7 cellular contexts compared by ENCODE assay signal in the genomic region with DNA sequence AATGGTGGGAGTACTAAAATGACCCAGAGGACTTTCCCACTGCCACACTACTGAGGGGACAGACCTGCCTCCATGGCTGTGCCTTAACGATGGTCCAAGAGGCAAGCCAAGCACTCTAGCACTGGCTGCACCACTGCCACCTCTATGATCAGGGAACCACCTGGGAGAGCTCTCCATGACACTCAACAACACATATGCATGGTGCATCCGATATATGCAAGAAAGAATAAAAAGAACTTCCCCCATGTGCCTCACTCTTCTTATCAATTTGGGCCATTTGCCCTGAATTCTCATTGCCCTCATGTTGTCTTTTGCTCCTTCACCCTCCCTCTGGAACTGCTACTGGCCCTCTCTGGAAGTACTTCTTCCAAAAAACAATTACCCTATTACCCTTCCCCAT.
"Had no signal": no experiment of that assay in that cellular context is flagged by ENCODE, and none has a peak within 500 bp of the region (broad histone marks: within the 10 kb centered on the region; RNA-seq: fewer than 3 reads in every experiment).

No MANE protein-coding gene starts in this region.

- H3K36me3 Mint-ChIP-seq: IgD-negative memory B cell had no signal

- H3K27me3 Mint-ChIP-seq: IgD-negative memory B cell had no signal

- H3K9ac ChIP-seq: KMS-11 had no signal

- FAIRE-seq: HepG2, HTR-8/SVneo had no signal

- H3K4me1 Mint-ChIP-seq: IgD-negative memory B cell had no signal

- H3K27ac Mint-ChIP-seq: IgD-negative memory B cell had no signal

- H3K4me3 Mint-ChIP-seq: IgD-negative memory B cell had no signal

- H3K27ac ChIP-seq: HL-60, KMS-11 had no signal

- H3K4me2 ChIP-seq: KMS-11 had no signal

- DNase-seq: KBM-7, KG1 had no signal

- ATAC-seq: HepG2 had no signal
